In the genomic region with DNA sequence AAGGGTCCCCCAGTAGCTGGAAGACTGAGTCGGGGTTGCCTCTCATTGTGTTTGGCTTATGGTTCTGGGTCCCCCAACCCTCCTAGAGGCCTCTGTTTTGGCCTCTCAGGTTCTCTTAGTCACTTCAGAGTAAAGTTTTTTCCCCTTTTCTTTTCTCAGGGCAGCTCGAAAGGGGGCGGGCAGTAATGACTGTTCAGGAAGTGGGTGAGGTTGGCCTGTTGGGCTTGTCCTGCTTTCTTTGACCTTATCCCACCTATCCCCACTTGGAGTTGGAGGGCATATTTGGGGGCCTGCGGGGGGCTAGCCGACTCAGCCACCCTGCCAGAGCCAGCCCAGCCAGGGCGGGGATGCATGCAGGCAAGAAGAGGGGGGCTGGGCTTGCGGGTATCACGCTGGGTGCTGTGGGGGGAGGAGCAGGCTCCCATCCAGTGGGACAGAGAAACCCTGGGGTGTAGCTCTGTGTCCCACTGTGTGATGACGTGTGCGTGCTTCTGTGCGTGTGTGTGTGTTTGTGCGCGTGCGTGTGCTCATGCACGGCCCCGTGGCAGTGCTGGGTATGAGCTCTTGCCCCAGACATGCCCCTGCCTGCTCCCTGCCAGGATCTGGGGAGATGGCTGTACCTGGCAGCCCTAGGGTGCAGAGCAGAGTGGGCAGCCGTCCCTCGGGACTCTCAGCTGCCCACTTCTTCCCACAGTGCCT, we compare ENCODE assay signal across 8 cellular contexts. TPM values are rescaled to one million over a fixed set of nuclear protein-coding genes. Genes with fewer than 3 reads are reported as not detected.
DNase-seq lines count a peak whose midpoint lies in the region; ATAC-seq and TF ChIP-seq lines count a peak whose summit lies in the region.

No MANE protein-coding gene starts in this region.

- no peak overlapping the region for H3K9ac ChIP-seq in HUES6 (ENCODE audit: low read length)

- H3K4me1 Mint-ChIP-seq in CD14-positive monocyte, result peaks cover 39% of the 10 kb centered on the region
- H3K4me1 Mint-ChIP-seq in stimulated activated naive CD8-positive, alpha-beta T cell treated with anti-CD3 and anti-CD28 coated beads, Interleukin-15, Interleukin-2, amounts not matched to agents 100 ng/mL and 50 ng/mL, for 24 hours (ENCODE audit: low read depth), result peaks cover 33% of the 10 kb centered on the region
- no peaks in the 10 kb centered on the region for H3K4me1 Mint-ChIP-seq in Caco-2 (ENCODE audit: low read depth, unreplicated experiment)

- H3K9me3 ChIP-seq in HUES6 (ENCODE audit: control insufficient read depth, insufficient read depth, low read depth, low read length) (no peaks in the 10 kb centered on the region), Caco-2 (no peaks in the 10 kb centered on the region)

- TF ChIP-seq CTCF in CD14-positive monocyte (IDR thresholded peaks at IDR 0.05) (no peak), coronary artery (IDR thresholded peaks at IDR 0.05) (no peak), Caco-2 (IDR thresholded peaks at IDR 0.05; ENCODE audit: insufficient read depth in 1 of 2, low read depth in 1 of 2, low read length in 1 of 2, severe bottlenecking in 1 of 2, unreplicated experiment in 1 of 2) (no peak)

- peaks cover 23% of the 10 kb centered on the region for H3K4me1 ChIP-seq in HUES6 (ENCODE audit: control insufficient read depth, insufficient read depth, low read length)
- H3K4me1 ChIP-seq in Caco-2, result peaks cover 10% of the 10 kb centered on the region; the same call in 1 of the 2 replicates

- H3K36me3 ChIP-seq in HUES6 (ENCODE audit: control insufficient read depth, insufficient read depth, low read length), result peaks cover 22% of the 10 kb centered on the region
- no peaks in the 10 kb centered on the region for H3K36me3 ChIP-seq in Caco-2 (ENCODE audit: control insufficient read depth, insufficient read depth, low read length)

- H3K27ac Mint-ChIP-seq in CD14-positive monocyte, result peak overlapping the region in 4 of 7 donors; percentile 98 to 99 (median 99)
- peak overlapping the region; percentile 97 for H3K27ac Mint-ChIP-seq in stimulated activated naive CD8-positive, alpha-beta T cell treated with anti-CD3 and anti-CD28 coated beads, Interleukin-15, Interleukin-2, amounts not matched to agents 100 ng/mL and 50 ng/mL, for 24 hours
- H3K27ac Mint-ChIP-seq in Caco-2 (ENCODE audit: unreplicated experiment), result no peak overlapping the region

- H3K27me3 ChIP-seq in HUES6 (ENCODE audit: control insufficient read depth, insufficient read depth, low read length) (no peaks in the 10 kb centered on the region), Caco-2 (replicated peaks; ENCODE audit: control insufficient read depth, insufficient read depth, low read length) (no peaks in the 10 kb centered on the region)

- peak overlapping the region; percentile 84 to 95 for H3K4me3 Mint-ChIP-seq in CD14-positive monocyte
- no peak overlapping the region for H3K4me3 Mint-ChIP-seq in stimulated activated naive CD8-positive, alpha-beta T cell treated with anti-CD3 and anti-CD28 coated beads, Interleukin-15, Interleukin-2, amounts not matched to agents 100 ng/mL and 50 ng/mL, for 24 hours
- no peak overlapping the region for H3K4me3 Mint-ChIP-seq in Caco-2 (ENCODE audit: unreplicated experiment)

- POLR2A ChIA-PET in Caco-2 (lab: Charles Lee), result interaction anchor here (2.1 kb wide), 1 partner anchor 28 kb away, joined by 5 read pairs; the partner anchor contains the start of gene GSK3A

- DNase-seq in CD14-positive monocyte (ENCODE audit: low spot score) (peak; percentile 87), coronary artery (ENCODE audit: low spot score) (peak; percentile 89), midbrain (lab: John Stamatoyannopoulos, UW) (peak; percentile 67), Caco-2 (no peak)
- peak in 3 of 4 experiments; percentile 25 to 35 (median 32) for DNase-seq in activated CD4-positive, CD25-positive, alpha-beta regulatory T cell (lab: John Stamatoyannopoulos, UW)

- H3K4me3 ChIP-seq in HUES6 (ENCODE audit: low read depth, low read length) (peak overlapping the region; percentile 79; the same call in 1 of the 2 replicates), coronary artery (peak overlapping the region; percentile 78), Caco-2 (ENCODE audit: low read depth, low read length) (no peak overlapping the region)

- intact Hi-C loops in CD14-positive monocyte (cut with micrococcal nuclease) (no loop called here), Caco-2 (cut with micrococcal nuclease; ENCODE audit: unreplicated experiment) (no loop called here)

- peaks cover 0 to 5% (median 0%) of the 10 kb centered on the region in 3 donors for H3K27me3 Mint-ChIP-seq in CD14-positive monocyte (ENCODE audit: low read depth in 3 of 3)
- H3K27me3 Mint-ChIP-seq in stimulated activated naive CD8-positive, alpha-beta T cell treated with anti-CD3 and anti-CD28 coated beads, Interleukin-15, Interleukin-2, amounts not matched to agents 100 ng/mL and 50 ng/mL, for 24 hours, result no peaks in the 10 kb centered on the region
- no peaks in the 10 kb centered on the region for H3K27me3 Mint-ChIP-seq in Caco-2 (ENCODE audit: insufficient read depth, unreplicated experiment)

- ATAC-seq in HG02870 (IDR thresholded peaks at IDR 0.05; ENCODE audit: unreplicated experiment), result no peak

- H3K36me3 Mint-ChIP-seq in CD14-positive monocyte (peaks cover 27 to 39% of the 10 kb centered on the region in 2 donors), Caco-2 (ENCODE audit: insufficient read depth, unreplicated experiment) (peaks cover 11% of the 10 kb centered on the region)
- peaks cover 18% of the 10 kb centered on the region for H3K36me3 Mint-ChIP-seq in stimulated activated naive CD8-positive, alpha-beta T cell treated with anti-CD3 and anti-CD28 coated beads, Interleukin-15, Interleukin-2, amounts not matched to agents 100 ng/mL and 50 ng/mL, for 24 hours (ENCODE audit: low read depth)

- CTCF ChIA-PET in Caco-2 (lab: Charles Lee), result interaction anchor here (1.0 kb wide), 1 partner anchor 8 kb away, joined by 3 read pairs; no protein-coding TSS in a partner anchor

- H3K27ac ChIP-seq in HUES6 (ENCODE audit: low read depth, low read length) (no peak overlapping the region; the same call in 1 of the 2 replicates), coronary artery (peak overlapping the region; percentile 99)

- no TSS peak for BruUV-seq in Caco-2 (replicated peaks; lab: Mats Ljungman, UMichigan)

- H3K9me3 Mint-ChIP-seq in CD14-positive monocyte (peaks cover 0 to 2% (median 0%) of the 10 kb centered on the region in 7 donors), Caco-2 (ENCODE audit: unreplicated experiment) (no peaks in the 10 kb centered on the region)
- H3K9me3 Mint-ChIP-seq in stimulated activated naive CD8-positive, alpha-beta T cell treated with anti-CD3 and anti-CD28 coated beads, Interleukin-15, Interleukin-2, amounts not matched to agents 100 ng/mL and 50 ng/mL, for 24 hours, result no peaks in the 10 kb centered on the region

RNA-seq across cellular contexts. Expression of gene CIC, which starts 1.4 kb away (rescaled TPM):
- polyA plus RNA-seq in CD14-positive monocyte, result under 1 TPM; 0.62 to 0.87 TPM
- 44.8 and 47.8 TPM in 2 replicates for total RNA-seq in Caco-2 (2022)

RNA-seq across cellular contexts. Expression of gene ERF, which starts 15.6 kb away (rescaled TPM):
- 1 to 10 TPM; 2.3 to 3.4 TPM for polyA plus RNA-seq in CD14-positive monocyte
- 134 and 149 TPM in 2 replicates for total RNA-seq in Caco-2 (2022)

RNA-seq across cellular contexts. Expression of gene GSK3A, which starts 28.1 kb away (rescaled TPM):
- polyA plus RNA-seq in CD14-positive monocyte, result 10 to 100 TPM; 12.3 to 14.9 TPM
- total RNA-seq in Caco-2 (2022), result 59.6 and 60.2 TPM in 2 replicates

RNA-seq across cellular contexts. Expression of gene PRR19, which starts 31.4 kb away (rescaled TPM):
- under 1 TPM; 0.35 to 0.38 TPM for polyA plus RNA-seq in CD14-positive monocyte
- total RNA-seq in Caco-2 (2022), result 2.8 and 2.9 TPM in 2 replicates

RNA-seq across cellular contexts. Expression of gene PAFAH1B3, which starts 31.9 kb away (rescaled TPM):
- polyA plus RNA-seq in CD14-positive monocyte, result 10 to 100 TPM; 15.3 to 15.5 TPM
- total RNA-seq in Caco-2 (2022), result 94.0 and 103 TPM in 2 replicates

Comparison
In these comparisons a context has a peak if more than half of its experiments do, and no peak if none do; other contexts are left out.
1. DNase-seq: peak in CD14-positive monocyte (single experiment), activated CD4-positive, CD25-positive, alpha-beta regulatory T cell (3 of 4), coronary artery (single experiment) and midbrain (single experiment); none in Caco-2 (0 of 2).
2. H3K4me3 Mint-ChIP-seq: peak in CD14-positive monocyte (2 of 2); none in stimulated activated naive CD8-positive, alpha-beta T cell treated with anti-CD3 and anti-CD28 coated beads, Interleukin-15, Interleukin-2, amounts not matched to agents 100 ng/mL and 50 ng/mL, for 24 hours (single experiment) and Caco-2 (single experiment).